ENCODE assay signal across 8 cellular contexts in the genomic region with DNA sequence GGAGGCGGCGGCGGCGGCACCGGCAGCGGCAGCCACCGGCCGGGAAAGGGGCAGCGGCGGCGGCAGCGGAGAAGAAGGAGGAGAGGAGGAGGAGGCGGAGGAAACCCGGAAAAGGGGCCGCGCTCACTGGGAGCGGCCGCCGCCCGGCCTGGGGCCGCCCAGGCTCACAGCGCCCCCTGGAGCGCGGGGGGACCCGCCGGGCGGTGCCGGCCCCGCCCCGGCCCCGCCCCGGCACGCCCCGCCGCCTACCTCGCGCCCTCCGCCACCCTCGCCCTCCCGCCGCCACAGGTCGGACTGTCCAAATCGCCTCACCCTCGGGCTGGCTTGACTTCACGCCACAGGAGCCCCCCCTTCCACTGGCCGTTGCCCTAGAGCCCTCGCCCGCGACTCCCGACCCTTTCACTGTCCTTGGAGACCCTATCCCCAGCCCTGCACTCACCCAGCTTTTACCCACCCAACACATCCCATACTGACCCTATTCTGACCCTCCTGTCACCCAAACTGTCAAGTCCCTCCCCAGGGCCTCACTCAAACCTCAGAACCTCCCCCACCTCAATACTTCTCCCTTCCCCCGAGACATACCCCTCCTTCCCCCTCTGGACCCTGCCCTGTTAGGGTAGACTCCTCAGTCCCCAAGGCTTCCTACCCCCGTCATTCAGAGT. TPM values are rescaled to one million over a fixed set of nuclear protein-coding genes. Genes with fewer than 3 reads are reported as not detected.
DNase-seq lines count a peak whose midpoint lies in the region; ATAC-seq, FAIRE-seq and TF ChIP-seq lines count a peak whose summit lies in the region.

CSNK2A2 (minus strand) TSS at position 85 of the 662 bp plus-strand sequence. CDS start 370 bp downstream, outside the sequence.

- H3K27ac Mint-ChIP-seq in activated T-helper 17 cell treated with anti-CD3 and anti-CD28 coated beads, Interleukin-2, amount 50 U/mL, for 72 hours, result peak within 1 kb of the TSS; percentile 88
- H3K27ac Mint-ChIP-seq in natural killer cell treated with Interleukin-12 subunit alpha and Interleukin-12 subunit beta and Interleukin-15 and Interleukin-18, amount 100 ng/mL, for 72 hours, result peak within 1 kb of the TSS; percentile 68 to 88

- in situ Hi-C loops in Caki2 (cut with HindIII; ENCODE audit: low pct_unique_long_range_greater_than_20kb, low sequenced_read_pairs), result no loop called here

- peaks cover 41% of the 10 kb centered on the region for H3K36me3 Mint-ChIP-seq in activated T-helper 17 cell treated with anti-CD3 and anti-CD28 coated beads, Interleukin-2, amount 50 U/mL, for 72 hours (ENCODE audit: low read depth)
- H3K36me3 Mint-ChIP-seq in natural killer cell treated with Interleukin-12 subunit alpha and Interleukin-12 subunit beta and Interleukin-15 and Interleukin-18, amount 100 ng/mL, for 72 hours, result peaks cover 5% of the 10 kb centered on the region

- no peaks in the 10 kb centered on the region for H3K9me3 Mint-ChIP-seq in activated T-helper 17 cell treated with anti-CD3 and anti-CD28 coated beads, Interleukin-2, amount 50 U/mL, for 72 hours
- no peaks in the 10 kb centered on the region for H3K9me3 Mint-ChIP-seq in natural killer cell treated with Interleukin-12 subunit alpha and Interleukin-12 subunit beta and Interleukin-15 and Interleukin-18, amount 100 ng/mL, for 72 hours

- ATAC-seq in GM21360 (IDR thresholded peaks at IDR 0.05; ENCODE audit: unreplicated experiment), result peak; percentile 82
- peak; percentile 95 for ATAC-seq in activated T-helper 17 cell treated with anti-CD3 and anti-CD28 coated beads, Interleukin-2, amount 50 U/mL, for 72 hours (replicated peaks)
- peak; percentile 97 for ATAC-seq in natural killer cell treated with Interleukin-12 subunit alpha and Interleukin-12 subunit beta and Interleukin-15 and Interleukin-18, amount 100 ng/mL, for 72 hours

- DNase-seq in Caki2 (ENCODE audit: low read depth) (peak; percentile 46), HTR-8/SVneo (ENCODE audit: insufficient read length, low spot score) (peak; percentile 89), RCC 7860 (ENCODE audit: low spot score) (peak; percentile 42), fibroblast of mammary gland (ENCODE audit: low read depth) (peak; percentile 59)
- DNase-seq in natural killer cell treated with Interleukin-12 subunit alpha and Interleukin-12 subunit beta and Interleukin-15 and Interleukin-18, amount 100 ng/mL, for 72 hours (ENCODE audit: low spot score), result peak; percentile 78
- peak; percentile 61 for DNase-seq in stimulated activated naive CD4-positive, alpha-beta T cell treated with Interleukin-2 at 50 U/mL for 16 hours (lab: John Stamatoyannopoulos, UW)

- TF ChIP-seq CTCF in fibroblast of mammary gland (conservative IDR thresholded peaks at IDR 0.05; ENCODE audit: control insufficient read depth, insufficient read depth, low read depth, low read length), result no peak

- peak; percentile 84 for FAIRE-seq in HTR-8/SVneo (lab: Jason Lieb, UNC)
- FAIRE-seq in RCC 7860 (lab: Jason Lieb, UNC), result no peak

- H3K4me1 Mint-ChIP-seq in activated T-helper 17 cell treated with anti-CD3 and anti-CD28 coated beads, Interleukin-2, amount 50 U/mL, for 72 hours, result peaks cover 32% of the 10 kb centered on the region
- peaks cover 27 to 34% of the 10 kb centered on the region in 2 donors for H3K4me1 Mint-ChIP-seq in natural killer cell treated with Interleukin-12 subunit alpha and Interleukin-12 subunit beta and Interleukin-15 and Interleukin-18, amount 100 ng/mL, for 72 hours (ENCODE audit: low read depth in 2 of 2)

- H3K4me3 Mint-ChIP-seq in activated T-helper 17 cell treated with anti-CD3 and anti-CD28 coated beads, Interleukin-2, amount 50 U/mL, for 72 hours, result peak within 1 kb of the TSS; percentile 91
- peak within 1 kb of the TSS; percentile 91 for H3K4me3 Mint-ChIP-seq in natural killer cell treated with Interleukin-12 subunit alpha and Interleukin-12 subunit beta and Interleukin-15 and Interleukin-18, amount 100 ng/mL, for 72 hours

- H3K4me3 ChIP-seq in fibroblast of mammary gland (ENCODE audit: control insufficient read depth, low read depth, low read length), result peak within 1 kb of the TSS; percentile 83

- peaks cover 8% of the 10 kb centered on the region for H3K27me3 Mint-ChIP-seq in activated T-helper 17 cell treated with anti-CD3 and anti-CD28 coated beads, Interleukin-2, amount 50 U/mL, for 72 hours
- H3K27me3 Mint-ChIP-seq in natural killer cell treated with Interleukin-12 subunit alpha and Interleukin-12 subunit beta and Interleukin-15 and Interleukin-18, amount 100 ng/mL, for 72 hours, result peaks cover 8 to 11% of the 10 kb centered on the region in 2 donors

RNA-seq across cellular contexts. Expression of gene CSNK2A2, which starts in this region (rescaled TPM):
- total RNA-seq in Caki2 (2014; rRNA removed; shearing (Covaris generic); ENCODE audit: low replicate concordance), result 18.5 and 30.6 TPM in 2 replicates
- total RNA-seq in activated T-helper 17 cell treated with anti-CD3 and anti-CD28 coated beads, Interleukin-2, amount 50 U/mL, for 72 hours, result 10 to 100 TPM; 54.0 to 78.7 TPM
- 10 to 100 TPM; 72.6 to 84.5 TPM for total RNA-seq in natural killer cell treated with Interleukin-12 subunit alpha and Interleukin-12 subunit beta and Interleukin-15 and Interleukin-18, amount 100 ng/mL, for 72 hours

Comparison
In these comparisons a context has a peak if more than half of its experiments do, and no peak if none do; other contexts are left out.
1. Peak in every context shown above with its lines: DNase-seq, ATAC-seq and H3K4me3 ChIP-seq.